25 cellular contexts compared by ENCODE assay signal in genomic region chr2:214607051-214607450, GRCh38.
"Had no signal": no experiment of that assay in that cellular context is flagged by ENCODE, and none has a peak within 500 bp of the region (broad histone marks: within the 10 kb centered on the region; RNA-seq: fewer than 3 reads in every experiment).

No MANE protein-coding gene starts in this region.

- H3K36me3 ChIP-seq: SJSA1 had no signal

- H3K4me3 Mint-ChIP-seq: activated CD4-positive, alpha-beta memory T cell treated with anti-CD3 and anti-CD28 coated beads, Interleukin-2, amount 10 ng/mL, durations not matched to agents 7 days and 5 days; activated CD4-positive, alpha-beta T cell treated with anti-CD3 and anti-CD28 coated beads, Interleukin-2, amount 10 ng/mL, durations not matched to agents 7 days and 5 days; activated CD8-positive, alpha-beta memory T cell treated with anti-CD3 and anti-CD28 coated beads, Interleukin-2, amount 10 ng/mL, durations not matched to agents 7 days and 5 days; activated naive CD4-positive, alpha-beta T cell treated with anti-CD3 and anti-CD28 coated beads, Interleukin-2, amount 10 ng/mL, durations not matched to agents 7 days and 5 days; activated naive CD8-positive, alpha-beta T cell; activated naive CD8-positive, alpha-beta T cell treated with anti-CD3 and anti-CD28 coated beads, Interleukin-2, amount 50 U/mL, for 24 hours; T-helper 1 cell treated with Interleukin-12 subunit alpha and Interleukin-12 subunit beta and Interleukin-4 antibody, amounts not matched to agents 30 μg/mL and 1 μg/mL, for 36 hours; T-helper 2 cell treated with Interferon-gamma antibody and Interleukin-4, amounts not matched to agents 5 μg/mL and 100 μg/mL, for 36 hours had no signal

- H3K27me3 ChIP-seq: SJSA1 had no signal

- ATAC-seq: activated CD8-positive, alpha-beta memory T cell treated with anti-CD3 and anti-CD28 coated beads, Interleukin-2, amount 10 ng/mL, durations not matched to agents 7 days and 5 days; activated naive CD8-positive, alpha-beta T cell treated with anti-CD3 and anti-CD28 coated beads, Interleukin-2, amount 50 U/mL, for 24 hours; K562; Panc1 had no signal

- H3K9me3 Mint-ChIP-seq: activated CD4-positive, alpha-beta memory T cell treated with anti-CD3 and anti-CD28 coated beads, Interleukin-2, amount 10 ng/mL, durations not matched to agents 7 days and 5 days; activated CD4-positive, alpha-beta T cell treated with anti-CD3 and anti-CD28 coated beads, Interleukin-2, amount 10 ng/mL, durations not matched to agents 7 days and 5 days; activated naive CD4-positive, alpha-beta T cell treated with anti-CD3 and anti-CD28 coated beads, Interleukin-2, amount 10 ng/mL, durations not matched to agents 7 days and 5 days; activated naive CD8-positive, alpha-beta T cell treated with anti-CD3 and anti-CD28 coated beads, Interleukin-2, amount 50 U/mL, for 24 hours; T-helper 1 cell treated with Interleukin-12 subunit alpha and Interleukin-12 subunit beta and Interleukin-4 antibody, amounts not matched to agents 30 μg/mL and 1 μg/mL, for 36 hours; T-helper 2 cell treated with Interferon-gamma antibody and Interleukin-4, amounts not matched to agents 5 μg/mL and 100 μg/mL, for 36 hours had no signal

- H3K4me2 ChIP-seq: SK-N-SH had no signal

- H3K36me3 Mint-ChIP-seq: activated CD8-positive, alpha-beta memory T cell treated with anti-CD3 and anti-CD28 coated beads, Interleukin-2, amount 10 ng/mL, durations not matched to agents 7 days and 5 days; activated naive CD4-positive, alpha-beta T cell treated with anti-CD3 and anti-CD28 coated beads, Interleukin-2, amount 10 ng/mL, durations not matched to agents 7 days and 5 days; activated naive CD8-positive, alpha-beta T cell had no signal

- H3K4me1 Mint-ChIP-seq: activated CD4-positive, alpha-beta memory T cell treated with anti-CD3 and anti-CD28 coated beads, Interleukin-2, amount 10 ng/mL, durations not matched to agents 7 days and 5 days; activated CD4-positive, alpha-beta T cell treated with anti-CD3 and anti-CD28 coated beads, Interleukin-2, amount 10 ng/mL, durations not matched to agents 7 days and 5 days; activated CD8-positive, alpha-beta memory T cell treated with anti-CD3 and anti-CD28 coated beads, Interleukin-2, amount 10 ng/mL, durations not matched to agents 7 days and 5 days; activated naive CD4-positive, alpha-beta T cell treated with anti-CD3 and anti-CD28 coated beads, Interleukin-2, amount 10 ng/mL, durations not matched to agents 7 days and 5 days; activated naive CD8-positive, alpha-beta T cell treated with anti-CD3 and anti-CD28 coated beads, Interleukin-2, amount 50 U/mL, for 24 hours had no signal

- H3K9ac ChIP-seq: SK-N-SH had no signal

- DNase-seq: activated CD4-positive, alpha-beta memory T cell treated with anti-CD3 and anti-CD28 coated beads, Interleukin-2, amount 10 ng/mL, durations not matched to agents 7 days and 5 days; activated CD4-positive, alpha-beta T cell treated with anti-CD3 and anti-CD28 coated beads, Interleukin-2, amount 10 ng/mL, durations not matched to agents 7 days and 5 days; activated CD8-positive, alpha-beta memory T cell treated with anti-CD3 and anti-CD28 coated beads for 24 hours; activated CD8-positive, alpha-beta memory T cell treated with anti-CD3 and anti-CD28 coated beads, Interleukin-2, amount 10 ng/mL, durations not matched to agents 7 days and 5 days; activated CD8-positive, alpha-beta memory T cell treated with anti-CD3 and anti-CD28 coated beads, Interleukin-2, amount 50 U/mL, for 48 hours; activated effector memory CD4-positive, alpha-beta T cell treated with Interleukin-2 at 50 U/mL for 16 hours; activated naive CD4-positive, alpha-beta T cell treated with anti-CD3 and anti-CD28 coated beads, Interleukin-2, amount 10 ng/mL, durations not matched to agents 7 days and 5 days; activated naive CD8-positive, alpha-beta T cell treated with anti-CD3 and anti-CD28 coated beads, Interleukin-2, amount 50 U/mL, for 24 hours; activated T-cell treated with anti-CD3 and anti-CD28 coated beads, Interleukin-2, amount 50 U/mL, for 48 hours; anterior cingulate cortex; NCI-H1105 treated with DMSO at 0.1 percent for 48 hours; NCI-H1436; NCI-H1694; NCI-H2029; NCI-H345; NCI-H524 treated with DMSO at 0.1 percent for 48 hours; RPMI8226; SHP77 treated with DMSO at 0.1 percent for 48 hours; SK-N-SH had no signal

- H3K27ac Mint-ChIP-seq: activated CD4-positive, alpha-beta memory T cell treated with anti-CD3 and anti-CD28 coated beads, Interleukin-2, amount 10 ng/mL, durations not matched to agents 7 days and 5 days; activated CD4-positive, alpha-beta T cell treated with anti-CD3 and anti-CD28 coated beads, Interleukin-2, amount 10 ng/mL, durations not matched to agents 7 days and 5 days; activated CD8-positive, alpha-beta memory T cell treated with anti-CD3 and anti-CD28 coated beads, Interleukin-2, amount 10 ng/mL, durations not matched to agents 7 days and 5 days; activated naive CD4-positive, alpha-beta T cell treated with anti-CD3 and anti-CD28 coated beads, Interleukin-2, amount 10 ng/mL, durations not matched to agents 7 days and 5 days; activated naive CD8-positive, alpha-beta T cell; activated naive CD8-positive, alpha-beta T cell treated with anti-CD3 and anti-CD28 coated beads, Interleukin-2, amount 50 U/mL, for 24 hours; T-helper 1 cell treated with Interleukin-12 subunit alpha and Interleukin-12 subunit beta and Interleukin-4 antibody, amounts not matched to agents 30 μg/mL and 1 μg/mL, for 36 hours; T-helper 2 cell treated with Interferon-gamma antibody and Interleukin-4, amounts not matched to agents 5 μg/mL and 100 μg/mL, for 36 hours had no signal

- H3K27me3 Mint-ChIP-seq: activated CD4-positive, alpha-beta memory T cell treated with anti-CD3 and anti-CD28 coated beads, Interleukin-2, amount 10 ng/mL, durations not matched to agents 7 days and 5 days; activated CD8-positive, alpha-beta memory T cell treated with anti-CD3 and anti-CD28 coated beads, Interleukin-2, amount 10 ng/mL, durations not matched to agents 7 days and 5 days; activated naive CD4-positive, alpha-beta T cell treated with anti-CD3 and anti-CD28 coated beads, Interleukin-2, amount 10 ng/mL, durations not matched to agents 7 days and 5 days; activated naive CD8-positive, alpha-beta T cell; activated naive CD8-positive, alpha-beta T cell treated with anti-CD3 and anti-CD28 coated beads, Interleukin-2, amount 50 U/mL, for 24 hours had no signal

- H3K27ac ChIP-seq: SJSA1 had no signal

- H3K4me3 ChIP-seq: K562, SJSA1 had no signal
